Comparison of ENCODE assay signal across 2 cellular contexts in the genomic region with DNA sequence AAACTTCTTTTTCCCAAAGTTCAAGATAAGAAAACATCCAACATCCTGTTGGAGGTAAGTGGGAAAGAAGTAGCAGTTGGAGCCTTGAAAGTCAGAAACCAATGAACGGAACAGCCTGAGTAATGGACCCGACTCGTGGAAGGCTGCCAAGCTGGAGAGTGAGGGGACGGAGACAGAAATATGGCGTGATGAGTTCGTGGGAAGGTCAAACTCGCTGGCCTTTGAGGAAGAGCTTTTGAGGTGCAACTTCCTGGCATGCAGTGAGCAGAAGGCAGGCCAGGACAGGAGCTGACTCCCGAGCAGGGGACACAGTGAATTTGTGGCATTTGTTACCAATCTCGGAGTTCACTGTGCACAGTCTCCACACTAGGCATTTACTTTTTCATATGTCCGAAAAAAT.
TF ChIP-seq lines count a peak whose summit lies in the region.

No MANE protein-coding gene starts in this region.

TF ChIP-seq in liver, 16 proteins besides CTCF, POLR2A, EP300 and RAD21:
- TF ChIP-seq NR2F2 (IDR thresholded peaks at IDR 0.05) (peak; percentile 60), HNF4A (conservative IDR thresholded peaks at IDR 0.05) (no peak)

TF ChIP-seq in HepG2, 621 proteins besides CTCF, POLR2A, EP300 and RAD21:
- TF ChIP-seq GPN1 (CRISPR knock-in tag; IDR thresholded peaks at IDR 0.05; ENCODE audit: borderline replicate concordance) (no peak), ATF7 (IDR thresholded peaks at IDR 0.05) (no peak), ATF7 (CRISPR knock-in tag; IDR thresholded peaks at IDR 0.05) (no peak)
- TF ChIP-seq, protein P1, sequence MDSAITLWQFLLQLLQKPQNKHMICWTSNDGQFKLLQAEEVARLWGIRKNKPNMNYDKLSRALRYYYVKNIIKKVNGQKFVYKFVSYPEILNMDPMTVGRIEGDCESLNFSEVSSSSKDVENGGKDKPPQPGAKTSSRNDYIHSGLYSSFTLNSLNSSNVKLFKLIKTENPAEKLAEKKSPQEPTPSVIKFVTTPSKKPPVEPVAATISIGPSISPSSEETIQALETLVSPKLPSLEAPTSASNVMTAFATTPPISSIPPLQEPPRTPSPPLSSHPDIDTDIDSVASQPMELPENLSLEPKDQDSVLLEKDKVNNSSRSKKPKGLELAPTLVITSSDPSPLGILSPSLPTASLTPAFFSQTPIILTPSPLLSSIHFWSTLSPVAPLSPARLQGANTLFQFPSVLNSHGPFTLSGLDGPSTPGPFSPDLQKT (CRISPR knock-in tag; IDR thresholded peaks at IDR 0.05; ENCODE audit: borderline replicate concordance), result no peak
